1 cellular context compared by ENCODE assay signal in genomic region chr4:122156819-122157218, GRCh38.
TF ChIP-seq lines count a peak whose summit lies in the region.

No MANE protein-coding gene starts in this region.

TF ChIP-seq in IMR-90, 13 proteins besides CTCF, POLR2A, EP300 and RAD21 (continued from another document):
- TF ChIP-seq ELK1 (IDR thresholded peaks at IDR 0.05; ENCODE audit: borderline replicate concordance, low read depth, low read length) (no peak), RCOR1 (IDR thresholded peaks at IDR 0.05; ENCODE audit: insufficient replicate concordance, low read length) (no peak), USF2 (IDR thresholded peaks at IDR 0.05; ENCODE audit: low read depth, low read length) (no peak), MAZ (IDR thresholded peaks at IDR 0.05; ENCODE audit: borderline replicate concordance, low read depth, low read length) (no peak), RFX5 (IDR thresholded peaks at IDR 0.05; ENCODE audit: low read depth, low read length) (no peak), SMC3 (IDR thresholded peaks at IDR 0.05; ENCODE audit: low read depth, low read length) (no peak)
